ENCODE assay signal across 16 cellular contexts in the genomic region with DNA sequence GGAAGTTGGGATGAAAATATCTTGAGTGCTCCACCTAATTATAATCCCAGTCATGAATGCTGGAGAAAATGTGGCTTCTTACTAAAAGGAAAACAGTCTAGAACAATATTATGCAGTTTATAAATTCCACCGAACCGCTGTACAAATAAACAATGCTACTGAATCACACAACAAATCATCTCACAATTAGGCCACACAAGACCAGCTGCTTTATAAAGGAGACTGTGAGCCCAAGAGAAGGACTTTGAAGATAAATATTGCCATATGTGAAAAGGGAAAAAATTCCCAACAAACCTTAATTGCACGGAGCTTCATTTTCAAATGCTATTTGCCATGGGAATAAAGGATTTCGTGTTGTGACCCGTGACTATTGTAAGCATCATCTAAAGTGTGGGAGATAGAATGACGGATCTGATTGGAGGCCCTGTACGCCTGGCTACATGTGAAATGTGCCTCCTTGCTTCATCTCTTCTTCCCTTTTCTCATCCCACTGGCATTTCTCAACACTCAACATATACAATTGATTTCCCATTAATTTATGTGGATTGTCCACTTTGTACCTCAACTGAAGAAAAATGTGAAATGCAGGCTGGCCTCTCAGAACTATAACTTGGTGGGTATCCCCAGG.
DNase-seq lines count a peak whose midpoint lies in the region; ATAC-seq and TF ChIP-seq lines count a peak whose summit lies in the region.
"Had no signal": no experiment of that assay in that cellular context is flagged by ENCODE, and none has a peak within 500 bp of the region (broad histone marks: within the 10 kb centered on the region; RNA-seq: fewer than 3 reads in every experiment).

No MANE protein-coding gene starts in this region.

- H3K4me1 ChIP-seq in SJSA1 (replicated peaks), result peaks cover 54% of the 10 kb centered on the region
- peaks cover 21% of the 10 kb centered on the region for H3K4me1 ChIP-seq in fibroblast of lung (ENCODE audit: control insufficient read depth, extremely low read depth, insufficient read depth, low read length)

- H3K9me3 ChIP-seq in SJSA1 (replicated peaks) (no peaks in the 10 kb centered on the region), fibroblast of lung (ENCODE audit: control insufficient read depth, insufficient read depth, low read depth, low read length) (no peaks in the 10 kb centered on the region)

- H4K20me1 ChIP-seq in fibroblast of lung (ENCODE audit: control insufficient read depth, extremely low read depth, insufficient read depth, low read length), result no peaks in the 10 kb centered on the region

- intact Hi-C loops in activated T-helper 1 cell treated with anti-CD3 and anti-CD28 coated beads, Interleukin-12 subunit alpha, Interleukin-12 subunit beta, Interleukin-2, Interleukin-4 antibody, amounts not matched to agents 30 ng/mL and 10 ng/mL and 1 ng/mL, durations not matched to agents 14 hours and 24 hours and 36 hours (cut with micrococcal nuclease), result loop anchor here (5.0 kb wide), 1 partner anchor 425 kb away; no protein-coding TSS in a partner anchor

- no peak overlapping the region for H3K9ac ChIP-seq in fibroblast of lung (ENCODE audit: insufficient read depth, low read length)

- H3K27ac Mint-ChIP-seq in activated T-helper 1 cell treated with anti-CD3 and anti-CD28 coated beads, Interleukin-12 subunit alpha, Interleukin-12 subunit beta, Interleukin-2, Interleukin-4 antibody, amounts not matched to agents 30 ng/mL and 10 ng/mL and 1 ng/mL, durations not matched to agents 14 hours and 24 hours and 36 hours, result no peak overlapping the region
- no peak overlapping the region for H3K27ac Mint-ChIP-seq in activated naive CD8-positive, alpha-beta T cell treated with anti-CD3 and anti-CD28 coated beads, Interleukin-2, amount 50 U/mL, for 24 hours
- H3K27ac Mint-ChIP-seq: activated CD4-positive, alpha-beta T cell treated with anti-CD3 and anti-CD28 coated beads, Interleukin-2, amount 10 ng/mL, durations not matched to agents 7 days and 5 days; activated T-cell treated with anti-CD3 and anti-CD28 coated beads, Interleukin-2, amount 50 U/mL, for 24 hours; stimulated activated effector memory CD8-positive, alpha-beta T cell treated with anti-CD3 and anti-CD28 coated beads, Interleukin-12 subunit alpha, Interleukin-12 subunit beta, amount 100 ng/mL, for 72 hours had no signal

- H3K4me3 Mint-ChIP-seq in activated T-helper 1 cell treated with anti-CD3 and anti-CD28 coated beads, Interleukin-12 subunit alpha, Interleukin-12 subunit beta, Interleukin-2, Interleukin-4 antibody, amounts not matched to agents 30 ng/mL and 10 ng/mL and 1 ng/mL, durations not matched to agents 14 hours and 24 hours and 36 hours, result no peak overlapping the region
- no peak overlapping the region for H3K4me3 Mint-ChIP-seq in activated naive CD8-positive, alpha-beta T cell treated with anti-CD3 and anti-CD28 coated beads, Interleukin-2, amount 50 U/mL, for 24 hours
- H3K4me3 Mint-ChIP-seq: activated CD4-positive, alpha-beta T cell treated with anti-CD3 and anti-CD28 coated beads, Interleukin-2, amount 10 ng/mL, durations not matched to agents 7 days and 5 days; activated T-cell treated with anti-CD3 and anti-CD28 coated beads, Interleukin-2, amount 50 U/mL, for 24 hours; stimulated activated effector memory CD8-positive, alpha-beta T cell treated with anti-CD3 and anti-CD28 coated beads, Interleukin-12 subunit alpha, Interleukin-12 subunit beta, amount 100 ng/mL, for 72 hours had no signal

- H3K4me3 ChIP-seq in SJSA1 (no peak overlapping the region), fibroblast of lung (replicated peaks in 1 of 4; ENCODE audit: control extremely low read depth in 1 of 4, insufficient read depth in 1 of 4, low read depth in 3 of 4, low read length in 4 of 4) (no peak overlapping the region)

- peaks cover 3% of the 10 kb centered on the region for H3K27me3 Mint-ChIP-seq in activated T-helper 1 cell treated with anti-CD3 and anti-CD28 coated beads, Interleukin-12 subunit alpha, Interleukin-12 subunit beta, Interleukin-2, Interleukin-4 antibody, amounts not matched to agents 30 ng/mL and 10 ng/mL and 1 ng/mL, durations not matched to agents 14 hours and 24 hours and 36 hours (ENCODE audit: insufficient read depth)
- peaks cover 4% of the 10 kb centered on the region for H3K27me3 Mint-ChIP-seq in activated naive CD8-positive, alpha-beta T cell treated with anti-CD3 and anti-CD28 coated beads, Interleukin-2, amount 50 U/mL, for 24 hours
- H3K27me3 Mint-ChIP-seq: activated CD4-positive, alpha-beta T cell treated with anti-CD3 and anti-CD28 coated beads, Interleukin-2, amount 10 ng/mL, durations not matched to agents 7 days and 5 days had no signal

- peak overlapping the region; percentile 48 for H3K4me2 ChIP-seq in fibroblast of lung (ENCODE audit: extremely low read depth, insufficient read depth, low read length)

- H2AFZ ChIP-seq in fibroblast of lung (ENCODE audit: low read length), result no peak overlapping the region

- TF ChIP-seq CTCF in fibroblast of lung (conservative IDR thresholded peaks at IDR 0.05 in 1 of 2, IDR thresholded peaks at IDR 0.05 in 1 of 2; ENCODE audit: low read depth in 1 of 2, low read length in 2 of 2), result no peak

- H3K27ac ChIP-seq in SJSA1, result peak overlapping the region; percentile 92
- peak overlapping the region; percentile 13 for H3K27ac ChIP-seq in fibroblast of lung (ENCODE audit: insufficient read depth, low read length)
- peak overlapping the region; percentile 41 for H3K27ac ChIP-seq in temporal lobe (ENCODE audit: low read depth, low read length)

- H3K36me3 Mint-ChIP-seq in activated T-helper 1 cell treated with anti-CD3 and anti-CD28 coated beads, Interleukin-12 subunit alpha, Interleukin-12 subunit beta, Interleukin-2, Interleukin-4 antibody, amounts not matched to agents 30 ng/mL and 10 ng/mL and 1 ng/mL, durations not matched to agents 14 hours and 24 hours and 36 hours (ENCODE audit: low read depth), result no peaks in the 10 kb centered on the region
- no peaks in the 10 kb centered on the region for H3K36me3 Mint-ChIP-seq in activated naive CD8-positive, alpha-beta T cell treated with anti-CD3 and anti-CD28 coated beads, Interleukin-2, amount 50 U/mL, for 24 hours (ENCODE audit: low read depth)
- H3K36me3 Mint-ChIP-seq: stimulated activated effector memory CD8-positive, alpha-beta T cell treated with anti-CD3 and anti-CD28 coated beads, Interleukin-12 subunit alpha, Interleukin-12 subunit beta, amount 100 ng/mL, for 72 hours had no signal

- H3K36me3 ChIP-seq in SJSA1 (no peaks in the 10 kb centered on the region), fibroblast of lung (ENCODE audit: control insufficient read depth, insufficient read depth, low read length) (no peaks in the 10 kb centered on the region)

- no peaks in the 10 kb centered on the region for H3K4me1 Mint-ChIP-seq in activated T-helper 1 cell treated with anti-CD3 and anti-CD28 coated beads, Interleukin-12 subunit alpha, Interleukin-12 subunit beta, Interleukin-2, Interleukin-4 antibody, amounts not matched to agents 30 ng/mL and 10 ng/mL and 1 ng/mL, durations not matched to agents 14 hours and 24 hours and 36 hours (ENCODE audit: low read depth)
- no peaks in the 10 kb centered on the region for H3K4me1 Mint-ChIP-seq in activated naive CD8-positive, alpha-beta T cell treated with anti-CD3 and anti-CD28 coated beads, Interleukin-2, amount 50 U/mL, for 24 hours
- H3K4me1 Mint-ChIP-seq: activated CD4-positive, alpha-beta T cell treated with anti-CD3 and anti-CD28 coated beads, Interleukin-2, amount 10 ng/mL, durations not matched to agents 7 days and 5 days; stimulated activated effector memory CD8-positive, alpha-beta T cell treated with anti-CD3 and anti-CD28 coated beads, Interleukin-12 subunit alpha, Interleukin-12 subunit beta, amount 100 ng/mL, for 72 hours had no signal

- no peak for ATAC-seq in activated naive CD8-positive, alpha-beta T cell treated with anti-CD3 and anti-CD28 coated beads, Interleukin-2, amount 50 U/mL, for 24 hours
- ATAC-seq: stimulated activated effector memory CD8-positive, alpha-beta T cell treated with anti-CD3 and anti-CD28 coated beads, Interleukin-12 subunit alpha, Interleukin-12 subunit beta, amount 100 ng/mL, for 72 hours had no signal

- no peaks in the 10 kb centered on the region for H3K9me3 Mint-ChIP-seq in activated T-helper 1 cell treated with anti-CD3 and anti-CD28 coated beads, Interleukin-12 subunit alpha, Interleukin-12 subunit beta, Interleukin-2, Interleukin-4 antibody, amounts not matched to agents 30 ng/mL and 10 ng/mL and 1 ng/mL, durations not matched to agents 14 hours and 24 hours and 36 hours
- no peaks in the 10 kb centered on the region for H3K9me3 Mint-ChIP-seq in activated naive CD8-positive, alpha-beta T cell treated with anti-CD3 and anti-CD28 coated beads, Interleukin-2, amount 50 U/mL, for 24 hours
- H3K9me3 Mint-ChIP-seq: activated CD4-positive, alpha-beta T cell treated with anti-CD3 and anti-CD28 coated beads, Interleukin-2, amount 10 ng/mL, durations not matched to agents 7 days and 5 days; activated T-cell treated with anti-CD3 and anti-CD28 coated beads, Interleukin-2, amount 50 U/mL, for 24 hours; stimulated activated effector memory CD8-positive, alpha-beta T cell treated with anti-CD3 and anti-CD28 coated beads, Interleukin-12 subunit alpha, Interleukin-12 subunit beta, amount 100 ng/mL, for 72 hours had no signal

- peak; percentile 96 for DNase-seq in GM04503 (ENCODE audit: low read depth)
- DNase-seq in SJSA1 (ENCODE audit: low read depth in 1 of 2, low spot score in 2 of 2), result peak; percentile 71 to 99
- peak; percentile 87 to 88 for DNase-seq in fibroblast of lung (ENCODE audit: low read depth in 2 of 2)
- no peak for DNase-seq in activated T-helper 1 cell treated with anti-CD3 and anti-CD28 coated beads, Interleukin-12 subunit alpha, Interleukin-12 subunit beta, Interleukin-2, Interleukin-4 antibody, amounts not matched to agents 30 ng/mL and 10 ng/mL and 1 ng/mL, durations not matched to agents 14 hours and 24 hours and 36 hours (ENCODE audit: low spot score)
- DNase-seq in NCI-H526 (lab: John Stamatoyannopoulos, UW), result no peak
- no peak for DNase-seq in activated naive CD8-positive, alpha-beta T cell treated with anti-CD3 and anti-CD28 coated beads, Interleukin-2, amount 50 U/mL, for 24 hours
- DNase-seq: activated CD4-positive, alpha-beta T cell treated with anti-CD3 and anti-CD28 coated beads, Interleukin-2, amount 10 ng/mL, durations not matched to agents 7 days and 5 days; activated T-cell treated with anti-CD3 and anti-CD28 coated beads, Interleukin-2, amount 50 U/mL, for 24 hours; amniotic stem cell; effector CD8-positive, alpha-beta T cell; NCI-H187; SHP77; stimulated activated CD4-positive, alpha-beta T cell treated with anti-CD3 and anti-CD28 coated beads, Interleukin-4, amount 100 ng/mL, for 4 hours; T1000 had no signal

- no peaks in the 10 kb centered on the region for H3K79me2 ChIP-seq in fibroblast of lung (ENCODE audit: control insufficient read depth, insufficient read depth, low read length)

- H3K27me3 ChIP-seq in SJSA1 (replicated peaks) (no peaks in the 10 kb centered on the region), fibroblast of lung (ENCODE audit: control insufficient read depth, insufficient read depth, low read length) (no peaks in the 10 kb centered on the region)

Comparison
In these comparisons a context has a peak if more than half of its experiments do, and no peak if none do; other contexts are left out.
1. DNase-seq: peak in GM04503 (single experiment), SJSA1 (2 of 2) and fibroblast of lung (2 of 2); none in activated T-helper 1 cell treated with anti-CD3 and anti-CD28 coated beads, Interleukin-12 subunit alpha, Interleukin-12 subunit beta, Interleukin-2, Interleukin-4 antibody, amounts not matched to agents 30 ng/mL and 10 ng/mL and 1 ng/mL, durations not matched to agents 14 hours and 24 hours and 36 hours (single experiment), NCI-H526 (0 of 2) and activated naive CD8-positive, alpha-beta T cell treated with anti-CD3 and anti-CD28 coated beads, Interleukin-2, amount 50 U/mL, for 24 hours (single experiment).
2. H3K27ac ChIP-seq: peak in every context shown above with its lines; median percentile 92 in SJSA1; 41 in temporal lobe; 13 in fibroblast of lung.